In the genomic region with DNA sequence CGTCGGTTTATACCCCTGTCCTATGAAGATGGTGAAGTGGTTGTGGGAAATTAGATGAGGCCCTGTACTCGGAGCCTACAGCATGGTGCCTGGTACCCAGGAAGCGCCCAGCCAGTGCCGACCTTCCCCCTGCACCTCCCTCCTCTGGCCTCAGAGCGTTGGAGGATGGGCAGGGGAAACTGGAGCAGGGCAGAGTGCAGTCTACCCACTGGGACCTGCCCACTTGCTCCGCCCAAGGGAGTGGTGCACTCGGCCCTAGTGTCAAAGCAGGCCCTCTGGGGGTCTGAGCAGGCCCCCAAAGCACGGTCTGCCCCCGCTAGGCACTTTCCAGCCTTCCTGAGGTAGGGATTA, we compare ENCODE assay signal across 1 cellular context.
TF ChIP-seq lines count a peak whose summit lies in the region.

No MANE protein-coding gene starts in this region.

TF ChIP-seq in IMR-90, 13 proteins besides CTCF, POLR2A, EP300 and RAD21:
- TF ChIP-seq RCOR1 (IDR thresholded peaks at IDR 0.05; ENCODE audit: insufficient replicate concordance, low read length) (no peak), CEBPB (IDR thresholded peaks at IDR 0.05; ENCODE audit: low read depth, low read length) (no peak), BHLHE40 (IDR thresholded peaks at IDR 0.05; ENCODE audit: low read depth, low read length) (no peak), FOS (IDR thresholded peaks at IDR 0.05; ENCODE audit: low read depth, low read length) (no peak), MAZ (IDR thresholded peaks at IDR 0.05; ENCODE audit: borderline replicate concordance, low read depth, low read length) (no peak), NFE2L2 (IDR thresholded peaks at IDR 0.05; ENCODE audit: low read depth, low read length) (no peak), SMC3 (IDR thresholded peaks at IDR 0.05; ENCODE audit: low read depth, low read length) (no peak), RFX5 (IDR thresholded peaks at IDR 0.05; ENCODE audit: low read depth, low read length) (no peak), CHD1 (IDR thresholded peaks at IDR 0.05; ENCODE audit: low read depth, low read length) (no peak), USF2 (IDR thresholded peaks at IDR 0.05; ENCODE audit: low read depth, low read length) (no peak), MXI1 (IDR thresholded peaks at IDR 0.05; ENCODE audit: borderline replicate concordance, low read depth, low read length) (no peak), MAFK (IDR thresholded peaks at IDR 0.05; ENCODE audit: low read depth, low read length) (no peak)
- TF ChIP-seq, protein P1, sequence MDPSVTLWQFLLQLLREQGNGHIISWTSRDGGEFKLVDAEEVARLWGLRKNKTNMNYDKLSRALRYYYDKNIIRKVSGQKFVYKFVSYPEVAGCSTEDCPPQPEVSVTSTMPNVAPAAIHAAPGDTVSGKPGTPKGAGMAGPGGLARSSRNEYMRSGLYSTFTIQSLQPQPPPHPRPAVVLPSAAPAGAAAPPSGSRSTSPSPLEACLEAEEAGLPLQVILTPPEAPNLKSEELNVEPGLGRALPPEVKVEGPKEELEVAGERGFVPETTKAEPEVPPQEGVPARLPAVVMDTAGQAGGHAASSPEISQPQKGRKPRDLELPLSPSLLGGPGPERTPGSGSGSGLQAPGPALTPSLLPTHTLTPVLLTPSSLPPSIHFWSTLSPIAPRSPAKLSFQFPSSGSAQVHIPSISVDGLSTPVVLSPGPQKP (IDR thresholded peaks at IDR 0.05; ENCODE audit: borderline replicate concordance, low read depth, low read length) = no peak
